In genomic region chr10:89625041-89625765, GRCh38 we compare ENCODE assay signal across 20 cellular contexts. TPM values are rescaled to one million over a fixed set of nuclear protein-coding genes. Genes with fewer than 3 reads are reported as not detected.
DNase-seq lines count a peak whose midpoint lies in the region; ATAC-seq and TF ChIP-seq lines count a peak whose summit lies in the region.
"Had no signal": no experiment of that assay in that cellular context is flagged by ENCODE, and none has a peak within 500 bp of the region (broad histone marks: within the 10 kb centered on the region; RNA-seq: fewer than 3 reads in every experiment).

No MANE protein-coding gene starts in this region.

- no peak overlapping the region for H3K4me3 ChIP-seq in mesenchymal stem cell (ENCODE audit: insufficient read depth in 1 of 2, low read depth in 1 of 2, low read length in 2 of 2)
- H3K4me3 ChIP-seq: lung, suprapubic skin had no signal

- no peak overlapping the region for H3K9ac ChIP-seq in mesenchymal stem cell (ENCODE audit: low read length)

- H3K9me3 Mint-ChIP-seq in chondrocyte (ENCODE audit: low read depth), result peaks cover 4% of the 10 kb centered on the region

- H3K79me1 ChIP-seq in mesenchymal stem cell (replicated peaks; ENCODE audit: low read length, poor library complexity, severe bottlenecking), result peaks cover 25% of the 10 kb centered on the region

- peaks cover 22% of the 10 kb centered on the region for H3K4me1 Mint-ChIP-seq in chondrocyte (ENCODE audit: low read depth)
- H3K4me1 Mint-ChIP-seq: activated CD4-positive, alpha-beta T cell treated with anti-CD3 and anti-CD28 coated beads for 36 hours had no signal

- H2BK5ac ChIP-seq in mesenchymal stem cell (ENCODE audit: low read depth, low read length, poor library complexity, severe bottlenecking), result no peak overlapping the region

- H3K4me3 Mint-ChIP-seq in chondrocyte (ENCODE audit: unreplicated experiment), result no peak overlapping the region
- H3K4me3 Mint-ChIP-seq: activated CD4-positive, alpha-beta T cell treated with anti-CD3 and anti-CD28 coated beads for 36 hours; neural crest cell had no signal

- H4K8ac ChIP-seq in mesenchymal stem cell (ENCODE audit: low read length), result no peak overlapping the region

- peak overlapping the region; percentile 20 for H3K27ac ChIP-seq in mesenchymal stem cell (ENCODE audit: low read length, poor library complexity, severe bottlenecking)
- H3K27ac ChIP-seq: suprapubic skin had no signal

- no peak overlapping the region for H2BK120ac ChIP-seq in mesenchymal stem cell (ENCODE audit: low read depth, low read length)

- no peaks in the 10 kb centered on the region for H3K36me3 Mint-ChIP-seq in chondrocyte (ENCODE audit: low read depth)

- H4K91ac ChIP-seq in mesenchymal stem cell (ENCODE audit: low read length), result no peak overlapping the region

- peak overlapping the region in 1 of 2 experiments; percentile 2 for H3K4ac ChIP-seq in mesenchymal stem cell (ENCODE audit: low read depth in 1 of 2, low read length in 2 of 2)

- TF ChIP-seq CTCF in chondrocyte (IDR thresholded peaks at IDR 0.05) (no peak), omental fat pad (IDR thresholded peaks at IDR 0.05) (no peak)

- H3K18ac ChIP-seq in mesenchymal stem cell (ENCODE audit: low read depth in 1 of 2, low read length in 2 of 2), result peak overlapping the region in 1 of 2 experiments; percentile 38

- H3K27me3 ChIP-seq in mesenchymal stem cell (ENCODE audit: control insufficient read depth in 1 of 2, insufficient read depth in 1 of 2, low read length in 2 of 2), result no peaks in the 10 kb centered on the region
- H3K27me3 ChIP-seq: suprapubic skin had no signal

- no peak overlapping the region for H3K14ac ChIP-seq in mesenchymal stem cell (ENCODE audit: low read length in 2 of 2)

- H3K27me3 Mint-ChIP-seq in chondrocyte (ENCODE audit: low read depth), result no peaks in the 10 kb centered on the region
- H3K27me3 Mint-ChIP-seq: activated CD4-positive, alpha-beta T cell treated with anti-CD3 and anti-CD28 coated beads for 36 hours had no signal

- peaks cover 5% of the 10 kb centered on the region for H3K9me3 ChIP-seq in mesenchymal stem cell (ENCODE audit: control insufficient read depth, low read length)
- H3K9me3 ChIP-seq: suprapubic skin had no signal

- H3K36me3 ChIP-seq in mesenchymal stem cell (ENCODE audit: control insufficient read depth in 1 of 2, insufficient read depth in 2 of 2, low read depth in 1 of 2, low read length in 2 of 2), result no peaks in the 10 kb centered on the region
- H3K36me3 ChIP-seq: suprapubic skin had no signal

- H2AK5ac ChIP-seq in mesenchymal stem cell (ENCODE audit: low read length, severe bottlenecking), result peak overlapping the region; percentile 65

- no peak overlapping the region for H3K23ac ChIP-seq in mesenchymal stem cell (ENCODE audit: low read length in 2 of 2)

- peak overlapping the region in 1 of 2 experiments; percentile 24 for H2BK12ac ChIP-seq in mesenchymal stem cell (ENCODE audit: low read length in 2 of 2)

- peaks cover 4% of the 10 kb centered on the region for H3K4me1 ChIP-seq in mesenchymal stem cell (ENCODE audit: control insufficient read depth, insufficient read depth, low read depth, low read length)
- H3K4me1 ChIP-seq: suprapubic skin had no signal

- H2AFZ ChIP-seq in mesenchymal stem cell (ENCODE audit: low read depth, low read length), result no peak overlapping the region

- no peak for ATAC-seq in GM21529 (IDR thresholded peaks at IDR 0.05; ENCODE audit: unreplicated experiment)
- no peak for ATAC-seq in HG02623 (IDR thresholded peaks at IDR 0.05; ENCODE audit: unreplicated experiment)
- ATAC-seq in omental fat pad (ENCODE audit: low FRiP score), result no peak
- ATAC-seq: activated CD4-positive, alpha-beta T cell treated with anti-CD3 and anti-CD28 coated beads for 36 hours had no signal

- no peak overlapping the region for H3K4me2 ChIP-seq in mesenchymal stem cell (ENCODE audit: low read length, poor library complexity, severe bottlenecking)

- DNase-seq in AG08396 (ENCODE audit: low spot score) (peak; percentile 12), H4 (ENCODE audit: low spot score) (peak; percentile 12), chondrocyte (ENCODE audit: low spot score) (no peak), mesenchymal stem cell (peak; percentile 47), activated gamma-delta T cell (lab: John Stamatoyannopoulos, UW) (no peak), omental fat pad (ENCODE audit: low spot score) (no peak)
- DNase-seq: activated CD4-positive, alpha-beta T cell treated with anti-CD3 and anti-CD28 coated beads for 36 hours; AML-193; DMS 273 treated with DMSO at 0.1 percent for 48 hours; HCEC 1CT; NCI-H1694 treated with DMSO at 0.1 percent for 48 hours; NCI-H446; stimulated activated CD4-positive, alpha-beta T cell treated with anti-CD3 and anti-CD28 coated beads, Interleukin-4, amount 100 ng/mL, for 24 hours; stimulated activated CD8-positive, alpha-beta memory T cell treated with anti-CD3 and anti-CD28 coated beads, Interleukin-4, amount 100 ng/mL, for 48 hours; T-helper 2 cell had no signal

- no peak overlapping the region for H2BK15ac ChIP-seq in mesenchymal stem cell (ENCODE audit: low read depth, poor library complexity, severe bottlenecking)

- 94% methylated on average over 2 of the region's 4 CpGs for WGBS in mesenchymal stem cell

- H3K27ac Mint-ChIP-seq in chondrocyte (ENCODE audit: unreplicated experiment), result peak overlapping the region; percentile 49
- H3K27ac Mint-ChIP-seq: activated CD4-positive, alpha-beta T cell treated with anti-CD3 and anti-CD28 coated beads for 36 hours had no signal

RNA-seq across cellular contexts. Expression of gene PANK1, which starts 19.8 kb away (rescaled TPM):
- 6.5 and 9.7 TPM in 2 replicates for total RNA-seq in H4 (2014; rRNA removed; shearing (Covaris generic))
- 6.3 to 13.9 TPM (median 7.6 TPM) in 3 replicates for total RNA-seq in chondrocyte
- polyA plus RNA-seq in mesenchymal stem cell (2013, experiment 1 of 2), result 6.9 TPM
- 7.7 TPM for polyA plus RNA-seq in mesenchymal stem cell (2013, experiment 2 of 2)
- total RNA-seq in omental fat pad, result 1 to 10 TPM in 3 of 4 donors, under 1 TPM in 1; 0.74 to 5.7 (median 3.5) TPM

Comparison
In these comparisons a context has a peak if more than half of its experiments do, and no peak if none do; other contexts are left out.
1. DNase-seq: peak in AG08396 (single experiment), H4 (single experiment) and mesenchymal stem cell (single experiment); none in chondrocyte (single experiment), activated gamma-delta T cell (single experiment) and omental fat pad (single experiment).